In genomic region chr3:172156309-172156998, GRCh38 we compare ENCODE assay signal across 8 cellular contexts.
DNase-seq lines count a peak whose midpoint lies in the region; ATAC-seq, FAIRE-seq and TF ChIP-seq lines count a peak whose summit lies in the region.
"Had no signal": no experiment of that assay in that cellular context is flagged by ENCODE, and none has a peak within 500 bp of the region (broad histone marks: within the 10 kb centered on the region; RNA-seq: fewer than 3 reads in every experiment).

No MANE protein-coding gene starts in this region.

- peak; percentile 85 for FAIRE-seq in keratinocyte (lab: Jason Lieb, UNC)

- no peak overlapping the region for H3K4me3 Mint-ChIP-seq in T-helper 17 cell
- H3K4me3 Mint-ChIP-seq: activated CD4-positive, alpha-beta T cell treated with anti-CD3 and anti-CD28 coated beads for 36 hours had no signal

- H3K9me3 ChIP-seq in HUES6 (ENCODE audit: control insufficient read depth, insufficient read depth, low read depth, low read length), result no peaks in the 10 kb centered on the region
- no peaks in the 10 kb centered on the region for H3K9me3 ChIP-seq in T-helper 17 cell (ENCODE audit: control insufficient read depth, low read length, poor library complexity, severe bottlenecking)
- H3K9me3 ChIP-seq in keratinocyte (ENCODE audit: control insufficient read depth, low read depth, low read length), result no peaks in the 10 kb centered on the region
- H3K9me3 ChIP-seq in subcutaneous abdominal adipose tissue (ENCODE audit: control insufficient read depth in 5 of 5, low read length in 5 of 5), result no peaks in the 10 kb centered on the region

- H3K4me2 ChIP-seq in keratinocyte (ENCODE audit: control insufficient read depth, extremely low read depth, insufficient read depth, low read depth, low read length), result peak overlapping the region; percentile 67

- TF ChIP-seq CTCF in keratinocyte (optimal IDR thresholded peaks at IDR 0.05 in 1 of 3, IDR thresholded peaks at IDR 0.05 in 1 of 3, conservative IDR thresholded peaks at IDR 0.05 in 1 of 3; ENCODE audit: extremely low read depth in 1 of 3, insufficient read depth in 2 of 3, low read length in 3 of 3), result peak in 1 of 3 experiments; percentile 0

- H3K27ac Mint-ChIP-seq in T-helper 17 cell, result peak overlapping the region; percentile 43
- H3K27ac Mint-ChIP-seq: activated CD4-positive, alpha-beta T cell treated with anti-CD3 and anti-CD28 coated beads for 36 hours had no signal

- ATAC-seq in T-helper 17 cell (no peak), HG03521 (IDR thresholded peaks at IDR 0.05; ENCODE audit: unreplicated experiment) (no peak), HG03460 (IDR thresholded peaks at IDR 0.05; ENCODE audit: unreplicated experiment) (no peak)
- ATAC-seq: activated CD4-positive, alpha-beta T cell treated with anti-CD3 and anti-CD28 coated beads for 36 hours had no signal

- H3K27me3 ChIP-seq in HUES6 (ENCODE audit: control insufficient read depth, insufficient read depth, low read length) (no peaks in the 10 kb centered on the region), keratinocyte (ENCODE audit: control insufficient read depth, extremely low read depth, insufficient read depth, low read length) (no peaks in the 10 kb centered on the region), subcutaneous abdominal adipose tissue (ENCODE audit: control insufficient read depth in 5 of 5, insufficient read depth in 4 of 5, low read length in 5 of 5) (no peaks in the 10 kb centered on the region)

- peaks cover 2% of the 10 kb centered on the region for H3K36me3 Mint-ChIP-seq in T-helper 17 cell (ENCODE audit: low read depth)

- dilution Hi-C loops in keratinocyte (cut with MboI; ENCODE audit: extremely low pct_ligation_motif_present, low sequenced_read_pairs), result no loop called here

- peak overlapping the region; percentile 71 for H3K27ac ChIP-seq in HUES6 (ENCODE audit: low read depth, low read length)
- H3K27ac ChIP-seq in keratinocyte (ENCODE audit: control insufficient read depth, insufficient read depth, low read length), result peak overlapping the region; percentile 71
- peak overlapping the region; percentile 96 for H3K27ac ChIP-seq in subcutaneous abdominal adipose tissue (ENCODE audit: low read depth, low read length)

- H3K36me3 ChIP-seq in HUES6 (ENCODE audit: control insufficient read depth, insufficient read depth, low read length) (no peaks in the 10 kb centered on the region), keratinocyte (ENCODE audit: control insufficient read depth in 2 of 2, extremely low read depth in 1 of 2, insufficient read depth in 2 of 2, low read length in 2 of 2) (no peaks in the 10 kb centered on the region), subcutaneous abdominal adipose tissue (ENCODE audit: control insufficient read depth in 5 of 5, insufficient read depth in 5 of 5, low read length in 5 of 5) (peaks cover 0 to 1% (median 0%) of the 10 kb centered on the region in 5 donors)

- H3K9me1 ChIP-seq in keratinocyte (ENCODE audit: control insufficient read depth, extremely low read depth, insufficient read depth, low read length), result no peaks in the 10 kb centered on the region

- peak overlapping the region; percentile 13 for H3K9ac ChIP-seq in HUES6 (ENCODE audit: low read length)
- peak overlapping the region; percentile 17 for H3K9ac ChIP-seq in keratinocyte (ENCODE audit: control insufficient read depth, extremely low read depth, insufficient read depth, low read length)
- no peak overlapping the region for H3K9ac ChIP-seq in subcutaneous abdominal adipose tissue (ENCODE audit: low read length in 5 of 5)

- H3K4me1 Mint-ChIP-seq in T-helper 17 cell, result peaks cover 26% of the 10 kb centered on the region

- H3K79me2 ChIP-seq in keratinocyte (ENCODE audit: control insufficient read depth, insufficient read depth, low read length), result peaks cover 68% of the 10 kb centered on the region

- DNase-seq in T-helper 17 cell, result no peak
- peak; percentile 48 for DNase-seq in keratinocyte (ENCODE audit: low read depth, low spot score)
- no peak for DNase-seq in activated CD4-positive, alpha-beta T cell treated with anti-CD3 and anti-CD28 coated beads for 48 hours
- DNase-seq: activated CD4-positive, alpha-beta T cell treated with anti-CD3 and anti-CD28 coated beads for 36 hours had no signal

- no peaks in the 10 kb centered on the region for H3K27me3 Mint-ChIP-seq in T-helper 17 cell
- H3K27me3 Mint-ChIP-seq: activated CD4-positive, alpha-beta T cell treated with anti-CD3 and anti-CD28 coated beads for 36 hours had no signal

- peak overlapping the region; percentile 22; the same call in 1 of the 2 replicates for H3K4me3 ChIP-seq in HUES6 (ENCODE audit: low read depth, low read length)
- peak overlapping the region in 1 of 3 experiments; percentile 8 for H3K4me3 ChIP-seq in keratinocyte (ENCODE audit: control insufficient read depth in 2 of 3, extremely low read depth in 1 of 3, insufficient read depth in 2 of 3, low read depth in 1 of 3, low read length in 3 of 3)
- H3K4me3 ChIP-seq in subcutaneous abdominal adipose tissue (ENCODE audit: low read depth in 1 of 5, low read length in 5 of 5), result no peak overlapping the region

- H4K20me1 ChIP-seq in keratinocyte (ENCODE audit: control insufficient read depth, extremely low read depth, insufficient read depth, low read length), result no peaks in the 10 kb centered on the region

- peaks cover 76% of the 10 kb centered on the region for H3K4me1 ChIP-seq in HUES6 (ENCODE audit: control insufficient read depth, insufficient read depth, low read length)
- H3K4me1 ChIP-seq in keratinocyte (ENCODE audit: control insufficient read depth, extremely low read depth, insufficient read depth, low read length), result peaks cover 64% of the 10 kb centered on the region
- peaks cover 18 to 65% (median 53%) of the 10 kb centered on the region in 5 donors for H3K4me1 ChIP-seq in subcutaneous abdominal adipose tissue (ENCODE audit: control insufficient read depth in 5 of 5, insufficient read depth in 5 of 5, low read length in 5 of 5)

- H2AFZ ChIP-seq in keratinocyte (ENCODE audit: control insufficient read depth, low read length), result no peak overlapping the region

Comparison
In these comparisons a context has a peak if more than half of its experiments do, and no peak if none do; other contexts are left out.
1. H3K9ac ChIP-seq: peak in HUES6 (single experiment) and keratinocyte (single experiment); none in subcutaneous abdominal adipose tissue (0 of 5).
2. Peak in every context shown above with its lines, with median percentiles within 50 percentile points of each other: H3K27ac ChIP-seq.